Comparison of ENCODE assay signal across 13 cellular contexts in the genomic region with DNA sequence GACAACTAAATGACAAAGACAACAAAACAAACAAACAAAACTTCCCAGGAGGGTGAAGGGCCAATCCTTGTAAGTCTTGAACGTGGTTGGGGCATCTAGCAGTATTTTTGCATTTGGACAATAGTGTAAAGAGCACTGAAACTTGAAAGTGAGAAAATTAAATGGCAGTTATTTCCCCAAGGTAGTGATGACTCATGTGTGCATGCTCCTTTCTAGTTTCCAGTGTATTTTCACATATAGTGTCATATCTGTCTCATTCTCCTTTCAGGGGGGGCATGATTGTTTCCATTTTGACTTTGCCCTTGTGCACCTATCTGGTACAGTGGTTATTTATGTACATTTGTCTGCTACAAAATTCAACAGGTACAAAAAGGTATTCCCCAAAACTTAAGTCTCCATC. TPM values are rescaled to one million over a fixed set of nuclear protein-coding genes. Genes with fewer than 3 reads are reported as not detected.
A peak's percentile ranks its signal among the peaks of the same experiment; 100 is the strongest.
DNase-seq lines count a peak whose midpoint lies in the region; ATAC-seq and TF ChIP-seq lines count a peak whose summit lies in the region.
"Had no signal": no experiment of that assay in that cellular context is flagged by ENCODE, and none has a peak within 500 bp of the region (broad histone marks: within the 10 kb centered on the region; RNA-seq: fewer than 3 reads in every experiment).

No MANE protein-coding gene starts in this region.

- TF ChIP-seq POLR2A in erythroblast (IDR thresholded peaks at IDR 0.05; ENCODE audit: low read length): no peak

- peak overlapping the region; percentile 65 for H3K27ac Mint-ChIP-seq in activated T-helper 1 cell treated with anti-CD3 and anti-CD28 coated beads, Interleukin-12 subunit alpha, Interleukin-12 subunit beta, Interleukin-2, Interleukin-4 antibody, amounts not matched to agents 30 ng/mL and 10 ng/mL and 1 ng/mL, durations not matched to agents 14 hours and 24 hours and 36 hours

- H3K27me3 Mint-ChIP-seq in activated T-helper 1 cell treated with anti-CD3 and anti-CD28 coated beads, Interleukin-12 subunit alpha, Interleukin-12 subunit beta, Interleukin-2, Interleukin-4 antibody, amounts not matched to agents 30 ng/mL and 10 ng/mL and 1 ng/mL, durations not matched to agents 14 hours and 24 hours and 36 hours (ENCODE audit: insufficient read depth): peaks cover 3% of the 10 kb centered on the region

- ATAC-seq in GM18511 (IDR thresholded peaks at IDR 0.05; ENCODE audit: unreplicated experiment) (peak; percentile 86), GM19463 (IDR thresholded peaks at IDR 0.05; ENCODE audit: unreplicated experiment) (peak; percentile 86), HG03039 (IDR thresholded peaks at IDR 0.05; ENCODE audit: unreplicated experiment) (peak; percentile 80)

- DNase-seq in activated T-helper 1 cell treated with anti-CD3 and anti-CD28 coated beads, Interleukin-12 subunit alpha, Interleukin-12 subunit beta, Interleukin-2, Interleukin-4 antibody, amounts not matched to agents 30 ng/mL and 10 ng/mL and 1 ng/mL, durations not matched to agents 14 hours and 24 hours and 36 hours (ENCODE audit: low spot score): no peak
- DNase-seq in NCI-H510A treated with DMSO at 0.1 percent for 48 hours (lab: John Stamatoyannopoulos, UW): no peak
- no peak for DNase-seq in activated CD8-positive, alpha-beta memory T cell treated with anti-CD3 and anti-CD28 coated beads for 24 hours
- no peak for DNase-seq in DMS53 (lab: John Stamatoyannopoulos, UW)
- no peak for DNase-seq in erythroblast (lab: John Stamatoyannopoulos, UW)
- DNase-seq: activated effector memory CD4-positive, alpha-beta T cell treated with Interleukin-2 at 50 U/mL for 16 hours; DMS 273 treated with DMSO at 0.1 percent for 48 hours; effector CD8-positive, alpha-beta T cell; NCI-H2107; SK-N-SH had no signal

- intact Hi-C loops in activated T-helper 1 cell treated with anti-CD3 and anti-CD28 coated beads, Interleukin-12 subunit alpha, Interleukin-12 subunit beta, Interleukin-2, Interleukin-4 antibody, amounts not matched to agents 30 ng/mL and 10 ng/mL and 1 ng/mL, durations not matched to agents 14 hours and 24 hours and 36 hours (cut with micrococcal nuclease): loop anchor here (1.0 kb wide), 6 partner anchors 38 to 284 kb away; partner anchors contain the start of gene STK39

- H3K36me3 Mint-ChIP-seq in activated T-helper 1 cell treated with anti-CD3 and anti-CD28 coated beads, Interleukin-12 subunit alpha, Interleukin-12 subunit beta, Interleukin-2, Interleukin-4 antibody, amounts not matched to agents 30 ng/mL and 10 ng/mL and 1 ng/mL, durations not matched to agents 14 hours and 24 hours and 36 hours (ENCODE audit: low read depth): peaks cover 15% of the 10 kb centered on the region

- peaks cover 9% of the 10 kb centered on the region for H3K9me3 Mint-ChIP-seq in activated T-helper 1 cell treated with anti-CD3 and anti-CD28 coated beads, Interleukin-12 subunit alpha, Interleukin-12 subunit beta, Interleukin-2, Interleukin-4 antibody, amounts not matched to agents 30 ng/mL and 10 ng/mL and 1 ng/mL, durations not matched to agents 14 hours and 24 hours and 36 hours

- peaks cover 62% of the 10 kb centered on the region for H3K4me1 Mint-ChIP-seq in activated T-helper 1 cell treated with anti-CD3 and anti-CD28 coated beads, Interleukin-12 subunit alpha, Interleukin-12 subunit beta, Interleukin-2, Interleukin-4 antibody, amounts not matched to agents 30 ng/mL and 10 ng/mL and 1 ng/mL, durations not matched to agents 14 hours and 24 hours and 36 hours (ENCODE audit: low read depth)

- no peak overlapping the region for H3K4me3 Mint-ChIP-seq in activated T-helper 1 cell treated with anti-CD3 and anti-CD28 coated beads, Interleukin-12 subunit alpha, Interleukin-12 subunit beta, Interleukin-2, Interleukin-4 antibody, amounts not matched to agents 30 ng/mL and 10 ng/mL and 1 ng/mL, durations not matched to agents 14 hours and 24 hours and 36 hours

RNA-seq across cellular contexts. Expression of gene CERS6, which starts 39.5 kb away (rescaled TPM):
- total RNA-seq in activated T-helper 1 cell treated with anti-CD3 and anti-CD28 coated beads, Interleukin-12 subunit alpha, Interleukin-12 subunit beta, Interleukin-2, Interleukin-4 antibody, amounts not matched to agents 30 ng/mL and 10 ng/mL and 1 ng/mL, durations not matched to agents 14 hours and 24 hours and 36 hours: 27.0 and 27.1 TPM in 2 replicates
